Comparison of ENCODE assay signal across 40 cellular contexts in genomic region chr10:70688828-70689227, GRCh38. TPM values are rescaled to one million over a fixed set of nuclear protein-coding genes. Genes with fewer than 3 reads are reported as not detected.
"Had no signal": no experiment of that assay in that cellular context is flagged by ENCODE, and none has a peak within 500 bp of the region (broad histone marks: within the 10 kb centered on the region; RNA-seq: fewer than 3 reads in every experiment).

No MANE protein-coding gene starts in this region.

- H3K9me3 Mint-ChIP-seq: activated naive CD4-positive, alpha-beta T cell treated with anti-CD3 and anti-CD28 coated beads for 36 hours; activated naive CD4-positive, alpha-beta T cell treated with anti-CD3 and anti-CD28 coated beads, Interleukin-2, amount 10 ng/mL, durations not matched to agents 7 days and 5 days; activated naive CD4-positive, alpha-beta T cell treated with anti-CD3 and anti-CD28 coated beads, Interleukin-2, amount 50 U/mL, for 24 hours; activated naive CD4-positive, alpha-beta T cell treated with anti-CD3 and anti-CD28 coated beads, Interleukin-2, amount 50 U/mL, for 72 hours; activated naive CD8-positive, alpha-beta T cell treated with anti-CD3 and anti-CD28 coated beads for 36 hours; activated naive CD8-positive, alpha-beta T cell treated with anti-CD3 and anti-CD28 coated beads, Interleukin-2, amount 10 ng/mL, durations not matched to agents 7 days and 5 days; activated naive CD8-positive, alpha-beta T cell treated with anti-CD3 and anti-CD28 coated beads, Interleukin-2, amount 50 U/mL, for 24 hours; activated T-cell treated with anti-CD3 and anti-CD28 coated beads, Interleukin-2, amount 50 U/mL, for 24 hours; activated T-cell treated with anti-CD3 and anti-CD28 coated beads, Interleukin-2, amount 50 U/mL, for 4 hours; activated T-cell treated with anti-CD3 and anti-CD28 coated beads, Interleukin-2, amount 50 U/mL, for 72 hours; activated T-helper 1 cell treated with anti-CD3 and anti-CD28 coated beads, Interleukin-12 subunit alpha, Interleukin-12 subunit beta, Interleukin-2, Interleukin-4 antibody, amounts not matched to agents 30 ng/mL and 10 ng/mL and 1 ng/mL, durations not matched to agents 14 hours and 24 hours and 36 hours; activated T-helper 17 cell treated with anti-CD3 and anti-CD28 coated beads, Interleukin-2, amount 50 U/mL, for 72 hours; activated T-helper 2 cell treated with anti-CD3 and anti-CD28 coated beads, Interferon-gamma antibody, Interleukin-2, Interleukin-4, amounts not matched to agents 10 μg/mL and 5 μg/mL and 100 μg/mL, durations not matched to agents 14 hours and 24 hours and 36 hours; central memory CD8-positive, alpha-beta T cell had no signal

- H3K27me3 Mint-ChIP-seq: activated naive CD4-positive, alpha-beta T cell treated with anti-CD3 and anti-CD28 coated beads, Interleukin-2, amount 50 U/mL, for 24 hours; activated naive CD8-positive, alpha-beta T cell; activated naive CD8-positive, alpha-beta T cell treated with anti-CD3 and anti-CD28 coated beads for 36 hours; activated naive CD8-positive, alpha-beta T cell treated with anti-CD3 and anti-CD28 coated beads, Interleukin-2, amount 50 U/mL, for 24 hours; activated T-cell treated with anti-CD3 and anti-CD28 coated beads, Interleukin-2, amount 50 U/mL, for 24 hours; activated T-helper 17 cell treated with anti-CD3 and anti-CD28 coated beads, Interleukin-2, amount 50 U/mL, for 72 hours; central memory CD8-positive, alpha-beta T cell had no signal

- H3K27me3 ChIP-seq: adrenal gland, ascending aorta, body of pancreas, brain microvascular endothelial cell, breast epithelium, cardiac muscle cell had no signal

- H3K4me3 Mint-ChIP-seq: activated naive CD4-positive, alpha-beta T cell treated with anti-CD3 and anti-CD28 coated beads for 36 hours; activated naive CD4-positive, alpha-beta T cell treated with anti-CD3 and anti-CD28 coated beads, Interleukin-2, amount 10 ng/mL, durations not matched to agents 7 days and 5 days; activated naive CD4-positive, alpha-beta T cell treated with anti-CD3 and anti-CD28 coated beads, Interleukin-2, amount 50 U/mL, for 24 hours; activated naive CD8-positive, alpha-beta T cell; activated naive CD8-positive, alpha-beta T cell treated with anti-CD3 and anti-CD28 coated beads for 36 hours; activated naive CD8-positive, alpha-beta T cell treated with anti-CD3 and anti-CD28 coated beads, Interleukin-2, amount 10 ng/mL, durations not matched to agents 7 days and 5 days; activated naive CD8-positive, alpha-beta T cell treated with anti-CD3 and anti-CD28 coated beads, Interleukin-2, amount 50 U/mL, for 24 hours; activated T-cell treated with anti-CD3 and anti-CD28 coated beads, Interleukin-2, amount 50 U/mL, for 24 hours; activated T-cell treated with anti-CD3 and anti-CD28 coated beads, Interleukin-2, amount 50 U/mL, for 4 hours; activated T-cell treated with anti-CD3 and anti-CD28 coated beads, Interleukin-2, amount 50 U/mL, for 72 hours; activated T-helper 1 cell treated with anti-CD3 and anti-CD28 coated beads, Interleukin-12 subunit alpha, Interleukin-12 subunit beta, Interleukin-2, Interleukin-4 antibody, amounts not matched to agents 30 ng/mL and 10 ng/mL and 1 ng/mL, durations not matched to agents 14 hours and 24 hours and 36 hours; activated T-helper 17 cell treated with anti-CD3 and anti-CD28 coated beads, Interleukin-2, amount 50 U/mL, for 72 hours; brain; central memory CD8-positive, alpha-beta T cell had no signal

- H3K9me3 ChIP-seq: adrenal gland, ascending aorta, body of pancreas, breast epithelium had no signal

- H3K4me3 ChIP-seq: adrenal gland, ascending aorta, body of pancreas, breast epithelium, cardiac muscle cell had no signal

- H3K4me1 Mint-ChIP-seq: activated naive CD4-positive, alpha-beta T cell treated with anti-CD3 and anti-CD28 coated beads, Interleukin-2, amount 10 ng/mL, durations not matched to agents 7 days and 5 days; activated naive CD4-positive, alpha-beta T cell treated with anti-CD3 and anti-CD28 coated beads, Interleukin-2, amount 50 U/mL, for 24 hours; activated naive CD8-positive, alpha-beta T cell treated with anti-CD3 and anti-CD28 coated beads for 36 hours; activated naive CD8-positive, alpha-beta T cell treated with anti-CD3 and anti-CD28 coated beads, Interleukin-2, amount 10 ng/mL, durations not matched to agents 7 days and 5 days; activated T-helper 17 cell treated with anti-CD3 and anti-CD28 coated beads, Interleukin-2, amount 50 U/mL, for 72 hours; central memory CD8-positive, alpha-beta T cell had no signal

- DNase-seq: activated effector memory CD4-positive, alpha-beta T cell treated with anti-CD3 and anti-CD28 coated beads, Interleukin-2, amount 50 U/mL, for 16 hours; activated effector memory CD4-positive, alpha-beta T cell treated with Interleukin-2 at 50 U/mL for 16 hours; activated gamma-delta T cell; activated gamma-delta T cell treated with Interleukin-2 at 50 U/mL for 16 hours; activated naive CD4-positive, alpha-beta T cell; activated naive CD4-positive, alpha-beta T cell treated with anti-CD3 and anti-CD28 coated beads for 36 hours; activated naive CD4-positive, alpha-beta T cell treated with anti-CD3 and anti-CD28 coated beads, Interleukin-2, amount 10 ng/mL, durations not matched to agents 7 days and 5 days; activated naive CD4-positive, alpha-beta T cell treated with anti-CD3 and anti-CD28 coated beads, Interleukin-2, amount 50 U/mL, for 16 hours; activated naive CD4-positive, alpha-beta T cell treated with Interleukin-2 at 50 U/mL for 16 hours; activated naive CD8-positive, alpha-beta T cell treated with anti-CD3 and anti-CD28 coated beads for 36 hours; activated naive CD8-positive, alpha-beta T cell treated with anti-CD3 and anti-CD28 coated beads, Interleukin-2, amount 10 ng/mL, durations not matched to agents 7 days and 5 days; activated naive CD8-positive, alpha-beta T cell treated with anti-CD3 and anti-CD28 coated beads, Interleukin-2, amount 50 U/mL, for 24 hours; activated T-cell treated with anti-CD3 and anti-CD28 coated beads, Interleukin-2, amount 50 U/mL, for 1 hour; activated T-cell treated with anti-CD3 and anti-CD28 coated beads, Interleukin-2, amount 50 U/mL, for 24 hours; activated T-cell treated with anti-CD3 and anti-CD28 coated beads, Interleukin-2, amount 50 U/mL, for 4 hours; activated T-cell treated with anti-CD3 and anti-CD28 coated beads, Interleukin-2, amount 50 U/mL, for 48 hours; activated T-cell treated with anti-CD3 and anti-CD28 coated beads, Interleukin-2, amount 50 U/mL, for 72 hours; adrenal gland; amniotic stem cell; amygdala; anterior cingulate cortex; aorta; body of pancreas; brain microvascular endothelial cell; caudate nucleus; central memory CD4-positive, alpha-beta T cell; cerebellar nuclear complex had no signal

- FAIRE-seq: astrocyte, bronchial epithelial cell had no signal

- H3K36me3 ChIP-seq: adrenal gland, ascending aorta, brain microvascular endothelial cell, breast epithelium, cardiac muscle cell had no signal

- H3K27ac Mint-ChIP-seq: activated naive CD4-positive, alpha-beta T cell treated with anti-CD3 and anti-CD28 coated beads for 36 hours; activated naive CD4-positive, alpha-beta T cell treated with anti-CD3 and anti-CD28 coated beads, Interleukin-2, amount 10 ng/mL, durations not matched to agents 7 days and 5 days; activated naive CD4-positive, alpha-beta T cell treated with anti-CD3 and anti-CD28 coated beads, Interleukin-2, amount 50 U/mL, for 24 hours; activated naive CD4-positive, alpha-beta T cell treated with anti-CD3 and anti-CD28 coated beads, Interleukin-2, amount 50 U/mL, for 72 hours; activated naive CD8-positive, alpha-beta T cell treated with anti-CD3 and anti-CD28 coated beads for 36 hours; activated naive CD8-positive, alpha-beta T cell treated with anti-CD3 and anti-CD28 coated beads, Interleukin-2, amount 10 ng/mL, durations not matched to agents 7 days and 5 days; activated naive CD8-positive, alpha-beta T cell treated with anti-CD3 and anti-CD28 coated beads, Interleukin-2, amount 50 U/mL, for 24 hours; activated T-cell treated with anti-CD3 and anti-CD28 coated beads, Interleukin-2, amount 50 U/mL, for 24 hours; activated T-cell treated with anti-CD3 and anti-CD28 coated beads, Interleukin-2, amount 50 U/mL, for 72 hours; activated T-helper 1 cell treated with anti-CD3 and anti-CD28 coated beads, Interleukin-12 subunit alpha, Interleukin-12 subunit beta, Interleukin-2, Interleukin-4 antibody, amounts not matched to agents 30 ng/mL and 10 ng/mL and 1 ng/mL, durations not matched to agents 14 hours and 24 hours and 36 hours; activated T-helper 17 cell treated with anti-CD3 and anti-CD28 coated beads, Interleukin-2, amount 50 U/mL, for 72 hours; activated T-helper 2 cell treated with anti-CD3 and anti-CD28 coated beads, Interferon-gamma antibody, Interleukin-2, Interleukin-4, amounts not matched to agents 10 μg/mL and 5 μg/mL and 100 μg/mL, durations not matched to agents 14 hours and 24 hours and 36 hours had no signal

- H3K4me1 ChIP-seq: adrenal gland, ascending aorta, body of pancreas had no signal

- ATAC-seq: activated naive CD4-positive, alpha-beta T cell treated with anti-CD3 and anti-CD28 coated beads, Interleukin-2, amount 50 U/mL, for 72 hours; activated T-cell treated with anti-CD3 and anti-CD28 coated beads, Interleukin-2, amount 50 U/mL, for 4 hours; activated T-cell treated with anti-CD3 and anti-CD28 coated beads, Interleukin-2, amount 50 U/mL, for 72 hours; activated T-helper 17 cell treated with anti-CD3 and anti-CD28 coated beads, Interleukin-2, amount 50 U/mL, for 72 hours; body of pancreas had no signal

- H3K27ac ChIP-seq: adrenal gland, ascending aorta, body of pancreas, brain microvascular endothelial cell, breast epithelium, cardiac muscle cell had no signal

RNA-seq across cellular contexts. Expression of gene ADAMTS14, which starts 16.5 kb away (rescaled TPM):
- total RNA-seq: activated naive CD4-positive, alpha-beta T cell treated with anti-CD3 and anti-CD28 coated beads for 36 hours; activated naive CD8-positive, alpha-beta T cell treated with anti-CD3 and anti-CD28 coated beads, Interleukin-2, amount 10 ng/mL, durations not matched to agents 7 days and 5 days had no signal
